In the genomic region with DNA sequence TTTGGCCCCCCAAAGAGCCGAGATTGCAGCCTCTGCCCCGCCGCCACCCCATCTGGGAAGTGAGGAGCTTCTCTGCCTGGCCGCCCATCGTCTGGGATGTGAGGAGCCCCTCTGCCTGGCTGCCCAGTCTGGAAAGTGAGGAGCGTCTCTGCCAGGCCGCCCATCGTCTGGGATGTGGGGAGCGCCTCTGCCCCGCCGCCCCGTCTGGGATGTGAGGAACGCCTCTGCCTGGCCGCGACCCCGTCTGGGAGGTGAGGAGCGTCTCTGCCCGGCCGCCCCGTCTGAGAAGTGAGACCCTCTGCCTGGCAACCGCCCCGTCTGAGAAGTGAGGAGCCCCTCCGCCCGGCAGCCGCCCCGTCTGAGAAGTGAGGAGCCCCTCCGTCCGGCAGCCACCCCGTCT, we compare ENCODE assay signal across 8 cellular contexts. TPM values are rescaled to one million over a fixed set of nuclear protein-coding genes. Genes with fewer than 3 reads are reported as not detected.
DNase-seq lines count a peak whose midpoint lies in the region; ATAC-seq and TF ChIP-seq lines count a peak whose summit lies in the region.
"Not testable (repeated sequence)": the region's sequence is repeated elsewhere in the genome, so short reads cannot be mapped to it uniquely, and the experiment has no call there.

No MANE protein-coding gene starts in this region.

- H3K36me3 ChIP-seq in BLaER1 treated with 17β-estradiol and CSF1 and Interleukin-3, amounts not matched to agents 10 nM and 100 nM = peaks cover 5 to 16% (median 12%) of the 10 kb centered on the region in 11 experiments
- not testable (repeated sequence) for H3K36me3 ChIP-seq in OCI-LY3 (replicated peaks; ENCODE audit: low read depth, low read length)

- H3K4me3 Mint-ChIP-seq in T-helper 17 cell; activated CD4-positive, alpha-beta memory T cell treated with anti-CD3 and anti-CD28 coated beads for 36 hours: not testable (repeated sequence)
- H3K4me3 Mint-ChIP-seq in activated T-helper 2 cell treated with anti-CD3 and anti-CD28 coated beads, Interferon-gamma antibody, Interleukin-2, Interleukin-4, amounts not matched to agents 10 μg/mL and 5 μg/mL and 100 μg/mL, durations not matched to agents 14 hours and 24 hours and 36 hours (ENCODE audit: low read depth) = peak overlapping the region; percentile 33
- H3K4me3 Mint-ChIP-seq in central memory CD8-positive, alpha-beta T cell = peak overlapping the region; percentile 96
- H3K4me3 Mint-ChIP-seq in stimulated activated naive CD8-positive, alpha-beta T cell treated with anti-CD3 and anti-CD28 coated beads, Interleukin-15, amount 100 ng/mL, for 72 hours = peak overlapping the region; percentile 98 to 99

- peak overlapping the region in 10 of 11 experiments; percentile 72 to 98 (median 92); a peak in 20 of 22 replicates for H3K9ac ChIP-seq in BLaER1 treated with 17β-estradiol and CSF1 and Interleukin-3, amounts not matched to agents 10 nM and 100 nM
- H3K9ac ChIP-seq in OCI-LY3 (ENCODE audit: low read length) = peak overlapping the region; percentile 97

- CTCF ChIA-PET in activated CD4-positive, alpha-beta memory T cell treated with anti-CD3 and anti-CD28 coated beads for 36 hours (lab: Charles Lee) = not testable (repeated sequence)

- H4K20me1 ChIP-seq in BLaER1 treated with 17β-estradiol and CSF1 and Interleukin-3, amounts not matched to agents 10 nM and 100 nM; OCI-LY3 (ENCODE audit: insufficient read depth, low read length): not testable (repeated sequence)

- peaks cover 17% of the 10 kb centered on the region for H3K4me1 Mint-ChIP-seq in T-helper 17 cell
- H3K4me1 Mint-ChIP-seq in activated CD4-positive, alpha-beta memory T cell treated with anti-CD3 and anti-CD28 coated beads for 36 hours (ENCODE audit: low read depth) = peaks cover 23% of the 10 kb centered on the region
- H3K4me1 Mint-ChIP-seq in activated T-helper 2 cell treated with anti-CD3 and anti-CD28 coated beads, Interferon-gamma antibody, Interleukin-2, Interleukin-4, amounts not matched to agents 10 μg/mL and 5 μg/mL and 100 μg/mL, durations not matched to agents 14 hours and 24 hours and 36 hours (ENCODE audit: low read depth) = peaks cover 19% of the 10 kb centered on the region
- peaks cover 32% of the 10 kb centered on the region for H3K4me1 Mint-ChIP-seq in central memory CD8-positive, alpha-beta T cell
- H3K4me1 Mint-ChIP-seq in stimulated activated naive CD8-positive, alpha-beta T cell treated with anti-CD3 and anti-CD28 coated beads, Interleukin-15, amount 100 ng/mL, for 72 hours = peaks cover 29% of the 10 kb centered on the region

- POLR2A ChIA-PET in activated CD4-positive, alpha-beta memory T cell treated with anti-CD3 and anti-CD28 coated beads for 36 hours (lab: Charles Lee) = not testable (repeated sequence)

- intact Hi-C loops in activated CD4-positive, alpha-beta memory T cell treated with anti-CD3 and anti-CD28 coated beads for 36 hours (cut with micrococcal nuclease); activated T-helper 2 cell treated with anti-CD3 and anti-CD28 coated beads, Interferon-gamma antibody, Interleukin-2, Interleukin-4, amounts not matched to agents 10 μg/mL and 5 μg/mL and 100 μg/mL, durations not matched to agents 14 hours and 24 hours and 36 hours (cut with micrococcal nuclease): not testable (repeated sequence)

- peaks cover 22 to 59% (median 46%) of the 10 kb centered on the region in 10 experiments for H3K4me1 ChIP-seq in BLaER1 treated with 17β-estradiol and CSF1 and Interleukin-3, amounts not matched to agents 10 nM and 100 nM
- H3K4me1 ChIP-seq in OCI-LY3 (ENCODE audit: low read length) = peaks cover 14% of the 10 kb centered on the region

- ATAC-seq in T-helper 17 cell; central memory CD8-positive, alpha-beta T cell (replicated peaks; ENCODE audit: extremely low read depth, poor library complexity, severe bottlenecking); stimulated activated naive CD8-positive, alpha-beta T cell treated with anti-CD3 and anti-CD28 coated beads, Interleukin-15, amount 100 ng/mL, for 72 hours: not testable (repeated sequence)

- peaks cover 16 to 33% (median 25%) of the 10 kb centered on the region in 11 experiments for H3K9me3 ChIP-seq in BLaER1 treated with 17β-estradiol and CSF1 and Interleukin-3, amounts not matched to agents 10 nM and 100 nM (replicated peaks in 1 of 11)
- H3K9me3 ChIP-seq in OCI-LY3 (ENCODE audit: insufficient read depth, low read length); T-helper 17 cell (ENCODE audit: control insufficient read depth, low read length, poor library complexity, severe bottlenecking): not testable (repeated sequence)

- H3K9me3 Mint-ChIP-seq in activated CD4-positive, alpha-beta memory T cell treated with anti-CD3 and anti-CD28 coated beads for 36 hours = peaks cover 19% of the 10 kb centered on the region
- peaks cover 26% of the 10 kb centered on the region for H3K9me3 Mint-ChIP-seq in activated T-helper 2 cell treated with anti-CD3 and anti-CD28 coated beads, Interferon-gamma antibody, Interleukin-2, Interleukin-4, amounts not matched to agents 10 μg/mL and 5 μg/mL and 100 μg/mL, durations not matched to agents 14 hours and 24 hours and 36 hours
- H3K9me3 Mint-ChIP-seq in central memory CD8-positive, alpha-beta T cell = not testable (repeated sequence)
- peaks cover 11 to 30% of the 10 kb centered on the region in 2 donors for H3K9me3 Mint-ChIP-seq in stimulated activated naive CD8-positive, alpha-beta T cell treated with anti-CD3 and anti-CD28 coated beads, Interleukin-15, amount 100 ng/mL, for 72 hours

- TF ChIP-seq CTCF in GM12864 (IDR thresholded peaks at IDR 0.05; ENCODE audit: low read depth, low read length, missing control alignments); OCI-LY3 (IDR thresholded peaks at IDR 0.05; ENCODE audit: low read depth, low read length): not testable (repeated sequence)

- H3K27me3 ChIP-seq in BLaER1 treated with 17β-estradiol and CSF1 and Interleukin-3, amounts not matched to agents 10 nM and 100 nM; OCI-LY3 (ENCODE audit: low read depth, low read length): not testable (repeated sequence)

- peak overlapping the region; percentile 66 to 85 (median 76); a peak in 19 of 20 replicates for H3K4me3 ChIP-seq in BLaER1 treated with 17β-estradiol and CSF1 and Interleukin-3, amounts not matched to agents 10 nM and 100 nM
- H3K4me3 ChIP-seq in GM12864 (ENCODE audit: low read depth, low read length) = peak overlapping the region; percentile 34
- peak overlapping the region; percentile 88 for H3K4me3 ChIP-seq in OCI-LY3 (ENCODE audit: low read length)

- H3K27ac Mint-ChIP-seq in T-helper 17 cell = peak overlapping the region; percentile 94
- H3K27ac Mint-ChIP-seq in activated CD4-positive, alpha-beta memory T cell treated with anti-CD3 and anti-CD28 coated beads for 36 hours = peak overlapping the region; percentile 99
- H3K27ac Mint-ChIP-seq in activated T-helper 2 cell treated with anti-CD3 and anti-CD28 coated beads, Interferon-gamma antibody, Interleukin-2, Interleukin-4, amounts not matched to agents 10 μg/mL and 5 μg/mL and 100 μg/mL, durations not matched to agents 14 hours and 24 hours and 36 hours; central memory CD8-positive, alpha-beta T cell (ENCODE audit: low read depth): not testable (repeated sequence)
- H3K27ac Mint-ChIP-seq in stimulated activated naive CD8-positive, alpha-beta T cell treated with anti-CD3 and anti-CD28 coated beads, Interleukin-15, amount 100 ng/mL, for 72 hours = peak overlapping the region in 1 of 2 donors; percentile 63

- H3K4me2 ChIP-seq in BLaER1 treated with 17β-estradiol and CSF1 and Interleukin-3, amounts not matched to agents 10 nM and 100 nM = peak overlapping the region; percentile 48 to 93 (median 89); a peak in 21 of 22 replicates
- H3K4me2 ChIP-seq in OCI-LY3 (ENCODE audit: low read length) = peak overlapping the region; percentile 52

- H3K27me3 Mint-ChIP-seq in T-helper 17 cell; activated CD4-positive, alpha-beta memory T cell treated with anti-CD3 and anti-CD28 coated beads for 36 hours; activated T-helper 2 cell treated with anti-CD3 and anti-CD28 coated beads, Interferon-gamma antibody, Interleukin-2, Interleukin-4, amounts not matched to agents 10 μg/mL and 5 μg/mL and 100 μg/mL, durations not matched to agents 14 hours and 24 hours and 36 hours (ENCODE audit: low read depth); central memory CD8-positive, alpha-beta T cell; stimulated activated naive CD8-positive, alpha-beta T cell treated with anti-CD3 and anti-CD28 coated beads, Interleukin-15, amount 100 ng/mL, for 72 hours: not testable (repeated sequence)

- not testable (repeated sequence) for H2AFZ ChIP-seq in OCI-LY3 (ENCODE audit: low read depth, low read length)

- H3K79me2 ChIP-seq in OCI-LY3 (ENCODE audit: low read length) = peaks cover 31% of the 10 kb centered on the region

- not testable (repeated sequence) for DNase-seq in GM12864 (ENCODE audit: low read depth); T-helper 17 cell; activated CD4-positive, alpha-beta memory T cell treated with anti-CD3 and anti-CD28 coated beads for 36 hours; activated T-helper 2 cell treated with anti-CD3 and anti-CD28 coated beads, Interferon-gamma antibody, Interleukin-2, Interleukin-4, amounts not matched to agents 10 μg/mL and 5 μg/mL and 100 μg/mL, durations not matched to agents 14 hours and 24 hours and 36 hours (ENCODE audit: low spot score); central memory CD8-positive, alpha-beta T cell (ENCODE audit: low spot score in 2 of 2); stimulated activated naive CD8-positive, alpha-beta T cell treated with anti-CD3 and anti-CD28 coated beads, Interleukin-15, amount 100 ng/mL, for 72 hours

- peak overlapping the region in 10 of 11 experiments; percentile 27 to 99 (median 94); a peak in 19 of 22 replicates for H3K27ac ChIP-seq in BLaER1 treated with 17β-estradiol and CSF1 and Interleukin-3, amounts not matched to agents 10 nM and 100 nM
- H3K27ac ChIP-seq in OCI-LY3 (ENCODE audit: low read length) = peak overlapping the region; percentile 92

- not testable (repeated sequence) for H3K36me3 Mint-ChIP-seq in T-helper 17 cell (ENCODE audit: low read depth)
- peaks cover 15% of the 10 kb centered on the region for H3K36me3 Mint-ChIP-seq in activated CD4-positive, alpha-beta memory T cell treated with anti-CD3 and anti-CD28 coated beads for 36 hours
- peaks cover 21% of the 10 kb centered on the region for H3K36me3 Mint-ChIP-seq in activated T-helper 2 cell treated with anti-CD3 and anti-CD28 coated beads, Interferon-gamma antibody, Interleukin-2, Interleukin-4, amounts not matched to agents 10 μg/mL and 5 μg/mL and 100 μg/mL, durations not matched to agents 14 hours and 24 hours and 36 hours (ENCODE audit: low read depth)
- H3K36me3 Mint-ChIP-seq in central memory CD8-positive, alpha-beta T cell (ENCODE audit: insufficient read depth) = peaks cover 11% of the 10 kb centered on the region

RNA-seq across cellular contexts. Expression of a gene that starts 1.5 kb away (rescaled TPM):
- 1 to 10 TPM; 7.8 to 8.5 TPM for total RNA-seq in T-helper 17 cell
- 1 to 10 TPM; 3.8 to 4.6 TPM for total RNA-seq in activated CD4-positive, alpha-beta memory T cell treated with anti-CD3 and anti-CD28 coated beads for 36 hours
- 7.3 and 7.7 TPM in 2 replicates for total RNA-seq in activated T-helper 2 cell treated with anti-CD3 and anti-CD28 coated beads, Interferon-gamma antibody, Interleukin-2, Interleukin-4, amounts not matched to agents 10 μg/mL and 5 μg/mL and 100 μg/mL, durations not matched to agents 14 hours and 24 hours and 36 hours

RNA-seq across cellular contexts. Expression of a gene that starts 37.2 kb away (rescaled TPM):
- total RNA-seq in T-helper 17 cell = 1 to 10 TPM; 4.6 to 5.4 TPM
- total RNA-seq in activated CD4-positive, alpha-beta memory T cell treated with anti-CD3 and anti-CD28 coated beads for 36 hours = 1 to 10 TPM; 3.7 TPM
- 6.2 and 7.1 TPM in 2 replicates for total RNA-seq in activated T-helper 2 cell treated with anti-CD3 and anti-CD28 coated beads, Interferon-gamma antibody, Interleukin-2, Interleukin-4, amounts not matched to agents 10 μg/mL and 5 μg/mL and 100 μg/mL, durations not matched to agents 14 hours and 24 hours and 36 hours

Comparison
In these comparisons a context has a peak if more than half of its experiments do, and no peak if none do; other contexts are left out.
1. H3K4me3 ChIP-seq: peak in every context shown above with its lines; median percentile 88 in OCI-LY3; 76 in BLaER1 treated with 17β-estradiol and CSF1 and Interleukin-3, amounts not matched to agents 10 nM and 100 nM; 34 in GM12864.